ENCODE assay signal across 15 cellular contexts in the genomic region with DNA sequence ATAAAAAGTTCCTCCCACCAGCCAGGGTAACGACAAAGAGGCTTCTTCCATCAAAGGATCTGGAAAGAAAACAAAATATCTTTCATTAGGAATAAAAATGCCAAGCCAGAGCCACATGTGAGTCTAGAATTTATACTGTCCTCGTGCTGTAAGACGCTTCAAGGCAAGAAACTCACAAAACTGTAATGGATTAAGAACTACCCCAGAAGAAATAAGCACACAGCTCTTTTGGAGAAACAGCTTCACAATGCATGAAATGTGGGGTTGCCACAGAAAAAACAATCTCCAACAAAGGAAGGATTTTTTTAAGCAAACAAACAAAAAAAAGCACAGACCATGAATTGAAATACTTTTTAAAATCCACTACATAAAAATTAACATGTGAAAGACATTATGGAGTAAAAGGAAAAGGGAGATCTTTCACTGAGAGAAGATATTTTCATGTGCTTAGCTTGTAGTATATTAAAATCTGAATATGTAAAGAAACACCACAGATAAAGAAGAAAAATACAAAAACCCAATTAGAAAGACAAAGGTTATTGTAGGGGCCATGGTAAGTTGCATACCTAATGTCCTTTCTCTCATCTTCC.
DNase-seq lines count a peak whose midpoint lies in the region; ATAC-seq and TF ChIP-seq lines count a peak whose summit lies in the region.
"Had no signal": no experiment of that assay in that cellular context is flagged by ENCODE, and none has a peak within 500 bp of the region (broad histone marks: within the 10 kb centered on the region; RNA-seq: fewer than 3 reads in every experiment).

No MANE protein-coding gene starts in this region.

- no peak overlapping the region for H2BK120ac ChIP-seq in H9 (ENCODE audit: low read depth, low read length, poor library complexity, severe bottlenecking)

- H3F3A ChIP-seq in smooth muscle cell (ENCODE audit: low read depth), result no peaks in the 10 kb centered on the region

- H4K91ac ChIP-seq in H9 (ENCODE audit: insufficient read length, low read depth, low read length), result no peak overlapping the region

- no peak overlapping the region for H3K56ac ChIP-seq in H9 (ENCODE audit: insufficient read length, low read depth, low read length)

- H3K36me3 Mint-ChIP-seq in H9 (ENCODE audit: insufficient read depth in 1 of 3, low read depth in 3 of 3) (no peaks in the 10 kb centered on the region; a peak in 1 of 7 replicates), natural killer cell (no peaks in the 10 kb centered on the region)
- H3K36me3 Mint-ChIP-seq: CD14-positive monocyte; CD8-positive, alpha-beta T cell had no signal

- no peaks in the 10 kb centered on the region for H3K9me2 ChIP-seq in Karpas-422 (replicated peaks; ENCODE audit: insufficient read depth, low read length)

- no peak overlapping the region for H3K14ac ChIP-seq in H9 (ENCODE audit: insufficient read depth, low read length)

- no peaks in the 10 kb centered on the region for H3K27me3 Mint-ChIP-seq in H9 (ENCODE audit: low read depth)
- H3K27me3 Mint-ChIP-seq in natural killer cell (ENCODE audit: low read depth in 2 of 2), result peaks cover 10 to 26% of the 10 kb centered on the region in 2 donors

- WGBS in H9 (ENCODE audit: extremely low coverage, insufficient read length, low lambda C conversion rate), result no CpG with 5 or more reads among the region's 3 CpGs
- WGBS in esophagus muscularis mucosa, result 49% methylated on average over 3 of the region's 3 CpGs
- 35% methylated on average over 3 of the region's 3 CpGs for WGBS in smooth muscle cell (ENCODE audit: low lambda C conversion rate)

- H3K23me2 ChIP-seq in H9 (ENCODE audit: insufficient read length, low read depth, low read length, poor library complexity, severe bottlenecking), result no peaks in the 10 kb centered on the region

- no peak overlapping the region for H4K5ac ChIP-seq in H9 (ENCODE audit: insufficient read length, low read depth, low read length)

- ATAC-seq in HG03520 (IDR thresholded peaks at IDR 0.05; ENCODE audit: unreplicated experiment), result no peak
- no peak for ATAC-seq in natural killer cell
- ATAC-seq: CD8-positive, alpha-beta T cell; K562 had no signal

- TF ChIP-seq POLR2A in esophagus muscularis mucosa (IDR thresholded peaks at IDR 0.05; ENCODE audit: low read depth), result no peak

- TF ChIP-seq EP300 in esophagus muscularis mucosa (IDR thresholded peaks at IDR 0.05), result no peak

- H4K8ac ChIP-seq in H9 (replicated peaks; ENCODE audit: insufficient read length, low read depth, low read length), result no peak overlapping the region

- H3T11ph ChIP-seq in H9 (ENCODE audit: low read length), result no peak overlapping the region

- TF ChIP-seq CTCF in H9 (conservative IDR thresholded peaks at IDR 0.05), result no peak
- TF ChIP-seq CTCF in esophagus muscularis mucosa (IDR thresholded peaks at IDR 0.05), result no peak
- no peak for TF ChIP-seq CTCF in smooth muscle cell (IDR thresholded peaks at IDR 0.05; ENCODE audit: borderline replicate concordance, insufficient read depth, poor library complexity, severe bottlenecking)
- no peak for TF ChIP-seq CTCF in natural killer cell (IDR thresholded peaks at IDR 0.05)

- H3K9me3 Mint-ChIP-seq in H9, result no peaks in the 10 kb centered on the region; a peak in 1 of 5 replicates
- H3K9me3 Mint-ChIP-seq in natural killer cell, result no peaks in the 10 kb centered on the region
- H3K9me3 Mint-ChIP-seq: CD8-positive, alpha-beta T cell had no signal

- no peak overlapping the region for H3K27ac ChIP-seq in H9 (ENCODE audit: insufficient read length, low read depth, low read length)
- H3K27ac ChIP-seq in Karpas-422 (ENCODE audit: low read length), result no peak overlapping the region
- no peak overlapping the region for H3K27ac ChIP-seq in esophagus muscularis mucosa (replicated peaks in 1 of 4)
- no peak overlapping the region for H3K27ac ChIP-seq in smooth muscle cell (ENCODE audit: low read depth)
- H3K27ac ChIP-seq: BLaER1, GM23248 had no signal

- H3K4me3 Mint-ChIP-seq in H9 (no peak overlapping the region), natural killer cell (no peak overlapping the region)
- H3K4me3 Mint-ChIP-seq: CD14-positive monocyte; CD8-positive, alpha-beta T cell had no signal

- no peak overlapping the region for H2AK5ac ChIP-seq in H9 (ENCODE audit: insufficient read length, low read length)

- H3K4me2 ChIP-seq in H9 (ENCODE audit: insufficient read depth, insufficient read length, low read length) (no peak overlapping the region), Karpas-422 (ENCODE audit: low read depth, low read length, poor library complexity, severe bottlenecking) (no peak overlapping the region), smooth muscle cell (no peak overlapping the region)
- H3K4me2 ChIP-seq: BLaER1 had no signal

- H3K4me1 ChIP-seq in H9 (ENCODE audit: insufficient read depth, low read length) (no peaks in the 10 kb centered on the region; the same call in 1 of the 2 replicates), Karpas-422 (ENCODE audit: low read length) (no peaks in the 10 kb centered on the region), esophagus muscularis mucosa (peaks cover 0 to 5% (median 2%) of the 10 kb centered on the region in 4 donors), smooth muscle cell (ENCODE audit: low read depth) (peaks cover 13% of the 10 kb centered on the region)
- H3K4me1 ChIP-seq: BLaER1 had no signal

- H3K36me3 ChIP-seq in Karpas-422 (ENCODE audit: insufficient read depth, low read length) (no peaks in the 10 kb centered on the region), esophagus muscularis mucosa (no peaks in the 10 kb centered on the region), smooth muscle cell (ENCODE audit: low read depth) (no peaks in the 10 kb centered on the region)
- H3K36me3 ChIP-seq: BLaER1 had no signal

- H2AFZ ChIP-seq in H9 (ENCODE audit: low read length) (no peak overlapping the region), Karpas-422 (ENCODE audit: low read length) (no peak overlapping the region), smooth muscle cell (ENCODE audit: low read depth) (peak overlapping the region; percentile 62)
- H2AFZ ChIP-seq: GM23248 had no signal

- H3K79me2 ChIP-seq in H9 (ENCODE audit: insufficient read depth, low read length), result no peaks in the 10 kb centered on the region
- H3K79me2 ChIP-seq in Karpas-422 (ENCODE audit: low read length), result no peaks in the 10 kb centered on the region
- no peaks in the 10 kb centered on the region for H3K79me2 ChIP-seq in smooth muscle cell (ENCODE audit: low read depth)

- no peak overlapping the region for H2BK15ac ChIP-seq in H9 (ENCODE audit: low read depth, low read length)

- no peak overlapping the region for H3K23ac ChIP-seq in H9 (ENCODE audit: insufficient read length, low read depth, low read length)

- H3K79me1 ChIP-seq in H9 (ENCODE audit: insufficient read depth, low read depth, low read length, poor library complexity, severe bottlenecking), result no peaks in the 10 kb centered on the region

- H3K18ac ChIP-seq in H9 (ENCODE audit: insufficient read length, low read depth, low read length), result no peak overlapping the region

- H3K27ac Mint-ChIP-seq in H9 (peak overlapping the region in 2 of 3 experiments; percentile 55 to 94; a peak in 3 of 7 replicates), natural killer cell (no peak overlapping the region)
- H3K27ac Mint-ChIP-seq: CD8-positive, alpha-beta T cell had no signal

- no peak overlapping the region for H3K4ac ChIP-seq in H9 (ENCODE audit: low read depth, low read length)

- H2BK12ac ChIP-seq in H9 (ENCODE audit: insufficient read length, low read depth, low read length), result no peak overlapping the region

- no peak overlapping the region for H2BK5ac ChIP-seq in H9 (ENCODE audit: insufficient read length, low read length)

- H2BK20ac ChIP-seq in H9 (ENCODE audit: low read depth, low read length, poor library complexity, severe bottlenecking), result no peak overlapping the region

- H3K9me3 ChIP-seq in H9 (ENCODE audit: control insufficient read depth, low read depth, low read length) (no peaks in the 10 kb centered on the region), Karpas-422 (ENCODE audit: low read length) (no peaks in the 10 kb centered on the region), esophagus muscularis mucosa (no peaks in the 10 kb centered on the region), smooth muscle cell (replicated peaks; ENCODE audit: low read depth) (no peaks in the 10 kb centered on the region)

- no peak overlapping the region for H3K4me3 ChIP-seq in Karpas-422 (ENCODE audit: low read length)
- no peak overlapping the region for H3K4me3 ChIP-seq in esophagus muscularis mucosa
- H3K4me3 ChIP-seq in smooth muscle cell, result no peak overlapping the region
- H3K4me3 ChIP-seq: BLaER1, GM23248, K562 had no signal

- H3K4me1 Mint-ChIP-seq in H9 (peaks cover 45 to 53% of the 10 kb centered on the region in 2 experiments), natural killer cell (no peaks in the 10 kb centered on the region)
- H3K4me1 Mint-ChIP-seq: CD14-positive monocyte had no signal

- intact Hi-C loops in esophagus muscularis mucosa (cut with DNase I), result no loop called here
- intact Hi-C loops in natural killer cell (cut with micrococcal nuclease), result no loop called here

- DNase-seq in H9 (no peak), Karpas-422 (peak; percentile 10), esophagus muscularis mucosa (ENCODE audit: extremely low spot score) (peak; percentile 3), smooth muscle cell (lab: John Stamatoyannopoulos, UW; ENCODE audit: unreplicated experiment) (no peak), SHP77 (lab: John Stamatoyannopoulos, UW) (no peak), natural killer cell (no peak)
- DNase-seq: 8988T; CD8-positive, alpha-beta T cell; GM23248; H7; IMR-90 had no signal

- H3K27me3 ChIP-seq in H9 (ENCODE audit: insufficient read depth, low read length) (no peaks in the 10 kb centered on the region), Karpas-422 (ENCODE audit: low read length) (no peaks in the 10 kb centered on the region), esophagus muscularis mucosa (no peaks in the 10 kb centered on the region), smooth muscle cell (ENCODE audit: low read depth) (no peaks in the 10 kb centered on the region)
- H3K27me3 ChIP-seq: BLaER1 had no signal

- H4K20me1 ChIP-seq in H9 (ENCODE audit: control insufficient read depth, insufficient read depth, insufficient read length), result no peaks in the 10 kb centered on the region
- H4K20me1 ChIP-seq in Karpas-422 (ENCODE audit: insufficient read depth, low read depth, low read length), result no peaks in the 10 kb centered on the region
- no peaks in the 10 kb centered on the region for H4K20me1 ChIP-seq in smooth muscle cell (ENCODE audit: low read depth)
- H4K20me1 ChIP-seq: BLaER1 had no signal

- H3K9ac ChIP-seq in H9 (ENCODE audit: extremely low read depth, insufficient read length, low read length), result no peak overlapping the region
- no peak overlapping the region for H3K9ac ChIP-seq in Karpas-422 (ENCODE audit: low read length)
- H3K9ac ChIP-seq in smooth muscle cell (ENCODE audit: low read depth), result no peak overlapping the region
- H3K9ac ChIP-seq: BLaER1, GM23248 had no signal

Comparison
In these comparisons a context has a peak if more than half of its experiments do, and no peak if none do; other contexts are left out.
1. DNase-seq: peak in Karpas-422 (single experiment) and esophagus muscularis mucosa (single experiment); none in H9 (single experiment), smooth muscle cell (single experiment), SHP77 (0 of 2) and natural killer cell (single experiment).
2. H3K27ac Mint-ChIP-seq: peak in H9 (2 of 3); none in natural killer cell (0 of 2).